ENCODE assay signal across 16 cellular contexts in genomic region chr3:18236726-18237125, GRCh38.
"Had no signal": no experiment of that assay in that cellular context is flagged by ENCODE, and none has a peak within 500 bp of the region (broad histone marks: within the 10 kb centered on the region; RNA-seq: fewer than 3 reads in every experiment).

No MANE protein-coding gene starts in this region.

- DNase-seq: activated CD4-positive, alpha-beta T cell treated with anti-CD3 and anti-CD28 coated beads, Interleukin-2, amount 50 U/mL, for 4 hours; activated CD4-positive, CD25-positive, alpha-beta regulatory T cell treated with anti-CD3 and anti-CD28 coated beads, Interleukin-2, amount 50 U/mL, for 72 hours; activated gamma-delta T cell; adrenal gland; dermis blood vessel endothelial cell; effector memory CD8-positive, alpha-beta T cell; glutamatergic neuron; hippocampal formation; kidney; nephron progenitor cell; transverse colon; uterus had no signal

- ATAC-seq: effector memory CD8-positive, alpha-beta T cell; left lobe of liver had no signal

- H3K4me1 ChIP-seq: adrenal gland, transverse colon, uterus had no signal

- H3K4me3 ChIP-seq: adrenal gland, cardiac muscle cell, lung, right atrium auricular region, transverse colon, uterus had no signal

- H3K27ac ChIP-seq: adrenal gland, cardiac muscle cell, right atrium auricular region, transverse colon, uterus had no signal

- H3K36me3 ChIP-seq: adrenal gland, cardiac muscle cell, right atrium auricular region, transverse colon, uterus had no signal

- FAIRE-seq: kidney had no signal

- H3K27me3 ChIP-seq: adrenal gland, cardiac muscle cell, right atrium auricular region, transverse colon, uterus had no signal

- H3K9me3 ChIP-seq: adrenal gland, right atrium auricular region, transverse colon, uterus had no signal
